Comparison of ENCODE assay signal across 1 cellular context in the genomic region with DNA sequence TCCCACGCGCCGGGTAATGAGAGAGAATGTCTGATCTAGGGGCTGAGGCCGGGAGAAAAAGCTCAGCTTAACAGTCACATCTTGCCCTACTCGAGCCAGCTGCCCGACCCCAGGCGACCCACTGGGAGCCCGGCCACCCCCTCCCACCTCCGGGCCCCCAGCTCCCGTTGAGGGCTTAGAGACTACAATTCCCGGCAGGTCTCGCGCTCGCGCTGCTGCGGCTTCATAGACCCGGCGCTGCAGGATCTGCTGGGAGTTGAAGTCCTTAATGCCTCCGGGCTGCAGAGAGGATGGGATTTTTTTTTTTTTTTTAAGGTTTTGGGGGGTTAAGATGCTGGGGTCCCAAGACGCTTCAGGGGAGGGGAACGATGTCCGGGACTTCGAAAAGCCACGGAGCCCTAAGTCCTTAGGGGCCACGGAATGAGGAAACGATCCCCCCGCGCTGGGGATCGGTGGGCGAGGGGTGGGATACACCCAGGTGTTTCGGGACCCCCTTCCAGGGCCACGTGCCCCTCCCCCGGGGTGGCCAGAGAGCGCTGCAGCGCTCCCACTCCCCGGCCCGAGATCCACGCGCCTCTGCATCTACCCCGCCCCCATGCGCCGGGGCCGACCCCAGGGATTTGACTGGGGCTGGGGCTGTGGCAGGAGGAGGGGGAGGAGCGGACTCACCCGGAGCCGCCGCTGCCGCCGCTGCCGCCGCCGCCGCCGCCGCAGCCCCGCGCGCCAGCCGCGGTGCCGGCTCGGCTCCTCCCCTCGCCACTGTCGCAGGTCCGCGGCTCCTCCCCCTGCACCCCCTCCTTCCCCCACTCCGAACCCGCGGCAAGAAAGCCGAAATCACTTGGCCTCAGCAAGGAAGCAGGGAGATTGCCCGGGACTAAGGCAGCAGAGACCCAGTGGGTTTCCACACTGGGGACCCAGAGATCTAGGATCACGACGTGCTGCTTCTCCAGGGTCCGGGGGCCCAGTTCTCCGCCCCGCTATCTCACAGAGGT.
TF ChIP-seq lines count a peak whose summit lies in the region.

A gene with protein sequence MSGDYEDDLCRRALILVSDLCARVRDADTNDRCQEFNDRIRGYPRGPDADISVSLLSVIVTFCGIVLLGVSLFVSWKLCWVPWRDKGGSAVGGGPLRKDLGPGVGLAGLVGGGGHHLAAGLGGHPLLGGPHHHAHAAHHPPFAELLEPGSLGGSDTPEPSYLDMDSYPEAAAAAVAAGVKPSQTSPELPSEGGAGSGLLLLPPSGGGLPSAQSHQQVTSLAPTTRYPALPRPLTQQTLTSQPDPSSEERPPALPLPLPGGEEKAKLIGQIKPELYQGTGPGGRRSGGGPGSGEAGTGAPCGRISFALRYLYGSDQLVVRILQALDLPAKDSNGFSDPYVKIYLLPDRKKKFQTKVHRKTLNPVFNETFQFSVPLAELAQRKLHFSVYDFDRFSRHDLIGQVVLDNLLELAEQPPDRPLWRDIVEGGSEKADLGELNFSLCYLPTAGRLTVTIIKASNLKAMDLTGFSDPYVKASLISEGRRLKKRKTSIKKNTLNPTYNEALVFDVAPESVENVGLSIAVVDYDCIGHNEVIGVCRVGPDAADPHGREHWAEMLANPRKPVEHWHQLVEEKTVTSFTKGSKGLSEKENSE (minus strand): TSS at position 761 of the 992 bp plus-strand sequence. CDS start 2,470 bp downstream, outside the sequence.

TF ChIP-seq in IMR-90, 13 proteins besides CTCF, POLR2A, EP300 and RAD21:
- TF ChIP-seq RCOR1 (IDR thresholded peaks at IDR 0.05; ENCODE audit: insufficient replicate concordance, low read length) (no peak), SMC3 (IDR thresholded peaks at IDR 0.05; ENCODE audit: low read depth, low read length) (no peak), MXI1 (IDR thresholded peaks at IDR 0.05; ENCODE audit: borderline replicate concordance, low read depth, low read length) (no peak), RFX5 (IDR thresholded peaks at IDR 0.05; ENCODE audit: low read depth, low read length) (no peak), NFE2L2 (IDR thresholded peaks at IDR 0.05; ENCODE audit: low read depth, low read length) (no peak), MAZ (IDR thresholded peaks at IDR 0.05; ENCODE audit: borderline replicate concordance, low read depth, low read length) (no peak), CEBPB (IDR thresholded peaks at IDR 0.05; ENCODE audit: low read depth, low read length) (no peak), CHD1 (IDR thresholded peaks at IDR 0.05; ENCODE audit: low read depth, low read length) (no peak), FOS (IDR thresholded peaks at IDR 0.05; ENCODE audit: low read depth, low read length) (no peak), BHLHE40 (IDR thresholded peaks at IDR 0.05; ENCODE audit: low read depth, low read length) (no peak), MAFK (IDR thresholded peaks at IDR 0.05; ENCODE audit: low read depth, low read length) (no peak)
- TF ChIP-seq, protein P1, sequence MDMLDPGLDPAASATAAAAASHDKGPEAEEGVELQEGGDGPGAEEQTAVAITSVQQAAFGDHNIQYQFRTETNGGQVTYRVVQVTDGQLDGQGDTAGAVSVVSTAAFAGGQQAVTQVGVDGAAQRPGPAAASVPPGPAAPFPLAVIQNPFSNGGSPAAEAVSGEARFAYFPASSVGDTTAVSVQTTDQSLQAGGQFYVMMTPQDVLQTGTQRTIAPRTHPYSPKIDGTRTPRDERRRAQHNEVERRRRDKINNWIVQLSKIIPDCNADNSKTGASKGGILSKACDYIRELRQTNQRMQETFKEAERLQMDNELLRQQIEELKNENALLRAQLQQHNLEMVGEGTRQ (IDR thresholded peaks at IDR 0.05; ENCODE audit: low read depth, low read length), result no peak
- TF ChIP-seq, protein P2, sequence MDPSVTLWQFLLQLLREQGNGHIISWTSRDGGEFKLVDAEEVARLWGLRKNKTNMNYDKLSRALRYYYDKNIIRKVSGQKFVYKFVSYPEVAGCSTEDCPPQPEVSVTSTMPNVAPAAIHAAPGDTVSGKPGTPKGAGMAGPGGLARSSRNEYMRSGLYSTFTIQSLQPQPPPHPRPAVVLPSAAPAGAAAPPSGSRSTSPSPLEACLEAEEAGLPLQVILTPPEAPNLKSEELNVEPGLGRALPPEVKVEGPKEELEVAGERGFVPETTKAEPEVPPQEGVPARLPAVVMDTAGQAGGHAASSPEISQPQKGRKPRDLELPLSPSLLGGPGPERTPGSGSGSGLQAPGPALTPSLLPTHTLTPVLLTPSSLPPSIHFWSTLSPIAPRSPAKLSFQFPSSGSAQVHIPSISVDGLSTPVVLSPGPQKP (IDR thresholded peaks at IDR 0.05; ENCODE audit: borderline replicate concordance, low read depth, low read length), result no peak
